In the genomic region with DNA sequence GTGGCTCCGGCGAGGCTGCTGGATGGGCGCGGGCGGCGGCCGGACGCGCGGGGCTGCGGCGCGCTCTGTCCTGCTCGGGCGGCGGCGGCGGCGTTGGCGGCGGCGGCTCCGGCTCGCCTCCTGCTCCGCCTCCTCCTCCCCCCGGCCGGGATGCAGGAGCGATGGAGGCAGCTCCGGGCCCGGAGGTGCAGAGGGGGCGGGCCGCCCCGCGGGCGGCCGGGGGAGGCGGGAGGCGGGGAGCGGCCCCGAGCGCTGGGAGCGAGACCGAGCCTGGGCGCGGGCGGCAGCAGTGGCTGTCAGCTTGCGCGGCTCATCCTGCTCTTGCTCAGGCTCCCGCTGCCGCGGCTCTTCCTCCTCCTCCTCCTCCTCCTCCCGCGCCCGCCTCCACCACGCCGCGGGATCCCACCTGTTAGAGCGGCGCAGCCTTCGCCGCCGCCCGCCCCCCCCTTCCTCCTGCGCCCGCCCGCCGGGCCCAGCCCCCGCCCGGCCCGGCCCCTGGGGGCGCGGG, we compare ENCODE assay signal across 8 cellular contexts. TPM values are rescaled to one million over a fixed set of nuclear protein-coding genes. Genes with fewer than 3 reads are reported as not detected.
A peak's percentile ranks its signal among the peaks of the same experiment; 100 is the strongest.
DNase-seq lines count a peak whose midpoint lies in the region; ATAC-seq and TF ChIP-seq lines count a peak whose summit lies in the region.

A gene with protein sequence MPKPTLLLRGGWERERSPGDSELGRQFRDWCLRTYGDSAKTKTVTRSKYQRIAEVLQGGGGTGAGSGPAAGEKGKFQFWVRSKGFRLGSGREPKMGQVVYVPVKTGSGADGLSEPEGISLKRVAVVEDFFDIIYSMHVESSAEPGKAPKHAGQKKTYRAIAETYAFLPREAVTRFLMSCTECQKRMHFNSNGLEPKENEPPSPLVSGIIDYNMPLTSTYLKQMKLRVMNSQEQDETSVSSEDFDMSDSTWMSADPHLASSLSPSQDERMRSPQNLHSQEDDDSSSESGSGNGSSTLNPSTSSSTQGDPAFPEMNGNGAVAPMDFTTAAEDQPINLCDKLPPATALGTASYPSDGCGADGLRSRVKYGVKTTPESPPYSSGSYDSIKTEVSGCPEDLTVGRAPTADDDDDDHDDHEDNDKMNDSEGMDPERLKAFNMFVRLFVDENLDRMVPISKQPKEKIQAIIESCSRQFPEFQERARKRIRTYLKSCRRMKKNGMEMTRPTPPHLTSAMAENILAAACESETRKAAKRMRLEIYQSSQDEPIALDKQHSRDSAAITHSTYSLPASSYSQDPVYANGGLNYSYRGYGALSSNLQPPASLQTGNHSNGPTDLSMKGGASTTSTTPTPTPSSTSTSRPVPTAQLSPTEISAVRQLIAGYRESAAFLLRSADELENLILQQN (minus strand): TSS at position 323 of the 508 bp plus-strand sequence. CDS start 443 bp downstream, outside the sequence.

- peak within 1 kb of the TSS; percentile 84 to 99 (median 95) for H3K4me2 ChIP-seq in BLaER1 treated with 17β-estradiol and CSF1 and Interleukin-3, amounts not matched to agents 10 nM and 100 nM

- no peak for TF ChIP-seq CTCF in MCF 10A (IDR thresholded peaks at IDR 0.05; ENCODE audit: unreplicated experiment)

- H3K27ac Mint-ChIP-seq in T-helper 17 cell, result peak within 1 kb of the TSS; percentile 97
- H3K27ac Mint-ChIP-seq in MCF 10A (ENCODE audit: low read depth, unreplicated experiment), result no peak within 1 kb of the TSS

- no peaks in the 10 kb centered on the region for H3K9me3 Mint-ChIP-seq in MCF 10A (ENCODE audit: unreplicated experiment)

- H3K36me3 Mint-ChIP-seq in T-helper 17 cell (ENCODE audit: low read depth) (peaks cover 3% of the 10 kb centered on the region), MCF 10A (ENCODE audit: insufficient read depth, unreplicated experiment) (no peaks in the 10 kb centered on the region)

- H3K9ac ChIP-seq in BLaER1 treated with 17β-estradiol and CSF1 and Interleukin-3, amounts not matched to agents 10 nM and 100 nM, result peak within 1 kb of the TSS; percentile 66 to 86 (median 78)

- no peaks in the 10 kb centered on the region for H3K27me3 Mint-ChIP-seq in T-helper 17 cell
- H3K27me3 Mint-ChIP-seq in MCF 10A (ENCODE audit: insufficient read depth, unreplicated experiment), result peaks cover 27% of the 10 kb centered on the region

- H3K4me3 ChIP-seq in BLaER1 treated with 17β-estradiol and CSF1 and Interleukin-3, amounts not matched to agents 10 nM and 100 nM, result peak within 1 kb of the TSS; percentile 69 to 92 (median 83)
- H3K4me3 ChIP-seq in iPS-18c (ENCODE audit: insufficient read depth, low read depth, low read length) (peak within 1 kb of the TSS; percentile 68), skin epidermis (peak within 1 kb of the TSS; percentile 31 to 64 (median 60))

- ATAC-seq in T-helper 17 cell (peak; percentile 39), HG03469 (IDR thresholded peaks at IDR 0.05; ENCODE audit: unreplicated experiment) (no peak), HG03354 (IDR thresholded peaks at IDR 0.05; ENCODE audit: poor library complexity, severe bottlenecking, unreplicated experiment) (no peak)

- POLR2A ChIA-PET in MCF 10A (lab: Yijun Ruan, JAX), result no interaction called here

- DNase-seq in HPDE6-E6E7 (ENCODE audit: extremely low spot score) (peak; percentile 58), T-helper 17 cell (peak in 2 of 3 donors; percentile 40 to 45), MCF 10A (ENCODE audit: unreplicated experiment) (peak; percentile 9)

- no peaks in the 10 kb centered on the region for H3K36me3 ChIP-seq in BLaER1 treated with 17β-estradiol and CSF1 and Interleukin-3, amounts not matched to agents 10 nM and 100 nM

- intact Hi-C loops in MCF 10A (cut with micrococcal nuclease), result no loop called here

- peaks cover 46 to 70% (median 62%) of the 10 kb centered on the region in 10 experiments for H3K4me1 ChIP-seq in BLaER1 treated with 17β-estradiol and CSF1 and Interleukin-3, amounts not matched to agents 10 nM and 100 nM

- peak within 1 kb of the TSS in 10 of 11 experiments; percentile 41 to 75 (median 64); a peak in 20 of 22 replicates for H3K27ac ChIP-seq in BLaER1 treated with 17β-estradiol and CSF1 and Interleukin-3, amounts not matched to agents 10 nM and 100 nM
- H3K27ac ChIP-seq in skin epidermis, result peak within 1 kb of the TSS in 18 of 21 experiments; percentile 4 to 83 (median 58)

- H3K4me1 Mint-ChIP-seq in T-helper 17 cell (peaks cover 41% of the 10 kb centered on the region), MCF 10A (ENCODE audit: insufficient read depth, unreplicated experiment) (peaks cover 5% of the 10 kb centered on the region)

- H3K27me3 ChIP-seq in BLaER1 treated with 17β-estradiol and CSF1 and Interleukin-3, amounts not matched to agents 10 nM and 100 nM, result peaks cover 0 to 19% (median 0%) of the 10 kb centered on the region in 11 experiments; a peak in 8 of 22 replicates

- CTCF ChIA-PET in MCF 10A (lab: Yijun Ruan, JAX), result no interaction called here

- H3K9me3 ChIP-seq in BLaER1 treated with 17β-estradiol and CSF1 and Interleukin-3, amounts not matched to agents 10 nM and 100 nM (replicated peaks in 1 of 11), result no peaks in the 10 kb centered on the region
- H3K9me3 ChIP-seq in T-helper 17 cell (ENCODE audit: control insufficient read depth, low read length, poor library complexity, severe bottlenecking), result no peaks in the 10 kb centered on the region
- peaks cover 2% of the 10 kb centered on the region for H3K9me3 ChIP-seq in iPS-18c (ENCODE audit: control insufficient read depth, insufficient read depth, low read length)

- BruUV-seq in MCF 10A (replicated peaks; lab: Mats Ljungman, UMichigan), result no TSS peak

- H3K4me3 Mint-ChIP-seq in T-helper 17 cell, result peak within 1 kb of the TSS; percentile 96
- peak within 1 kb of the TSS; percentile 64 for H3K4me3 Mint-ChIP-seq in MCF 10A (ENCODE audit: unreplicated experiment)

- peaks cover 0 to 42% (median 7%) of the 10 kb centered on the region in 11 experiments; a peak in 10 of 22 replicates for H4K20me1 ChIP-seq in BLaER1 treated with 17β-estradiol and CSF1 and Interleukin-3, amounts not matched to agents 10 nM and 100 nM

RNA-seq across cellular contexts. Expression of the gene that starts here (rescaled TPM):
- total RNA-seq in T-helper 17 cell (10 to 100 TPM; 60.9 to 62.9 TPM), MCF 10A (2022) (3.3 and 4.6 TPM in 2 replicates)

Comparison
In these comparisons a context has a peak if more than half of its experiments do, and no peak if none do; other contexts are left out.
1. RNA of the gene that starts here (total RNA-seq): 60.9 to 62.9 TPM in T-helper 17 cell; 3.3 to 4.6 TPM in MCF 10A; every median in the first group is over 10 times any median in the second.
2. Peak in every context shown above with its lines, with median percentiles within 50 percentile points of each other: H3K4me3 ChIP-seq and DNase-seq.